10 cellular contexts compared by ENCODE assay signal in genomic region chr6:109010703-109011102, GRCh38.
DNase-seq lines count a peak whose midpoint lies in the region; ATAC-seq and TF ChIP-seq lines count a peak whose summit lies in the region.
"Had no signal": no experiment of that assay in that cellular context is flagged by ENCODE, and none has a peak within 500 bp of the region (broad histone marks: within the 10 kb centered on the region; RNA-seq: fewer than 3 reads in every experiment).

No MANE protein-coding gene starts in this region.

- H3K4me1 Mint-ChIP-seq in activated CD4-positive, alpha-beta T cell treated with anti-CD3 and anti-CD28 coated beads, Interleukin-2, amount 10 ng/mL, durations not matched to agents 24 days and 14 days, result peaks cover 34% of the 10 kb centered on the region

- H3K9me3 ChIP-seq in heart left ventricle, result no peaks in the 10 kb centered on the region
- no peaks in the 10 kb centered on the region for H3K9me3 ChIP-seq in right cardiac atrium (ENCODE audit: control insufficient read depth, low read length)
- H3K9me3 ChIP-seq in right lobe of liver, result no peaks in the 10 kb centered on the region
- H3K9me3 ChIP-seq in transverse colon, result no peaks in the 10 kb centered on the region

- H3K4me3 ChIP-seq in heart left ventricle, result peak overlapping the region in 3 of 12 donors; percentile 63 to 87 (median 83)
- H3K4me3 ChIP-seq in right cardiac atrium (ENCODE audit: low read length), result no peak overlapping the region
- H3K4me3 ChIP-seq in right lobe of liver, result peak overlapping the region in 2 of 3 donors; percentile 78 to 82
- peak overlapping the region in 2 of 4 donors; percentile 89 to 98 for H3K4me3 ChIP-seq in transverse colon

- H3K36me3 Mint-ChIP-seq in activated CD4-positive, alpha-beta T cell treated with anti-CD3 and anti-CD28 coated beads, Interleukin-2, amount 10 ng/mL, durations not matched to agents 24 days and 14 days (ENCODE audit: low read depth), result peaks cover 3% of the 10 kb centered on the region

- TF ChIP-seq POLR2A in heart left ventricle (IDR thresholded peaks at IDR 0.05) (no peak), right lobe of liver (IDR thresholded peaks at IDR 0.05) (no peak), transverse colon (IDR thresholded peaks at IDR 0.05) (no peak)

- DNase-seq in heart left ventricle (no peak), right cardiac atrium (no peak), right lobe of liver (no peak), transverse colon (no peak), D341Med (ENCODE audit: low spot score) (no peak), midbrain (lab: John Stamatoyannopoulos, UW) (no peak)
- no peak for DNase-seq in activated CD4-positive, alpha-beta T cell treated with anti-CD3 and anti-CD28 coated beads, Interleukin-2, amount 10 ng/mL, durations not matched to agents 24 days and 14 days
- DNase-seq: IMR-90 had no signal

- H3K9me3 Mint-ChIP-seq in activated CD4-positive, alpha-beta T cell treated with anti-CD3 and anti-CD28 coated beads, Interleukin-2, amount 10 ng/mL, durations not matched to agents 24 days and 14 days, result no peaks in the 10 kb centered on the region

- no peak overlapping the region for H3K27ac Mint-ChIP-seq in activated CD4-positive, alpha-beta T cell treated with anti-CD3 and anti-CD28 coated beads, Interleukin-2, amount 10 ng/mL, durations not matched to agents 24 days and 14 days

- H3K27me3 ChIP-seq in heart left ventricle (no peaks in the 10 kb centered on the region), right cardiac atrium (ENCODE audit: control insufficient read depth, insufficient read depth) (no peaks in the 10 kb centered on the region), right lobe of liver (no peaks in the 10 kb centered on the region), transverse colon (no peaks in the 10 kb centered on the region)

- H3K4me1 ChIP-seq in heart left ventricle, result peaks cover 0 to 81% (median 43%) of the 10 kb centered on the region in 12 donors
- no peaks in the 10 kb centered on the region for H3K4me1 ChIP-seq in right cardiac atrium (ENCODE audit: control insufficient read depth, insufficient read depth, low read length)
- H3K4me1 ChIP-seq in right lobe of liver, result peaks cover 0 to 15% (median 6%) of the 10 kb centered on the region in 4 donors
- peaks cover 6 to 56% (median 12%) of the 10 kb centered on the region in 4 donors for H3K4me1 ChIP-seq in transverse colon

- no peak overlapping the region for H3K4me3 Mint-ChIP-seq in activated CD4-positive, alpha-beta T cell treated with anti-CD3 and anti-CD28 coated beads, Interleukin-2, amount 10 ng/mL, durations not matched to agents 24 days and 14 days

- no peaks in the 10 kb centered on the region for H3K36me3 ChIP-seq in heart left ventricle
- no peaks in the 10 kb centered on the region for H3K36me3 ChIP-seq in right lobe of liver
- no peaks in the 10 kb centered on the region for H3K36me3 ChIP-seq in transverse colon

- ATAC-seq in heart left ventricle, result no peak
- ATAC-seq in right cardiac atrium, result no peak
- peak in 3 of 4 donors; percentile 7 to 40 (median 23) for ATAC-seq in right lobe of liver
- ATAC-seq: HCT116 had no signal

- no peak for TF ChIP-seq CTCF in heart left ventricle (IDR thresholded peaks at IDR 0.05)
- no peak for TF ChIP-seq CTCF in VCaP (conservative IDR thresholded peaks at IDR 0.05)
- no peak for TF ChIP-seq CTCF in right lobe of liver (IDR thresholded peaks at IDR 0.05)
- no peak for TF ChIP-seq CTCF in transverse colon (IDR thresholded peaks at IDR 0.05)

- TF ChIP-seq EP300 in transverse colon (IDR thresholded peaks at IDR 0.05; ENCODE audit: low read depth), result no peak

- H3K27me3 Mint-ChIP-seq in activated CD4-positive, alpha-beta T cell treated with anti-CD3 and anti-CD28 coated beads, Interleukin-2, amount 10 ng/mL, durations not matched to agents 24 days and 14 days, result peaks cover 5% of the 10 kb centered on the region

- in situ Hi-C loops in transverse colon (cut with MboI; ENCODE audit: low pct_ligation_motif_present in 1 of 4, low pct_unique_long_range_greater_than_20kb in 1 of 4, low sequenced_read_pairs in 3 of 4), result loop anchor here in 1 of 4 donors (10.0 kb wide), 1 partner anchor 54 kb away; no protein-coding TSS in a partner anchor

- WGBS in heart left ventricle, 4 donors, result 49 to 66% (median 55%) methylated on average over 2 of the region's 2 CpGs
- WGBS in right cardiac atrium, result 58% methylated on average over 2 of the region's 2 CpGs
- 23% methylated on average over 2 of the region's 2 CpGs for WGBS in right lobe of liver (ENCODE audit: insufficient coverage, low coverage, low lambda C conversion rate, missing lambda C conversion rate)
- 41 to 42% methylated on average over 2 of the region's 2 CpGs for WGBS in transverse colon (ENCODE audit: low coverage in 1 of 2), 2 donors

- H3K27ac ChIP-seq in heart left ventricle, result peak overlapping the region in 9 of 12 donors; percentile 85 to 98 (median 95)
- no peak overlapping the region for H3K27ac ChIP-seq in right cardiac atrium (ENCODE audit: low read length)
- peak overlapping the region; percentile 96 for H3K27ac ChIP-seq in VCaP
- peak overlapping the region; percentile 94 to 96 (median 96) for H3K27ac ChIP-seq in right lobe of liver
- H3K27ac ChIP-seq in transverse colon, result peak overlapping the region; percentile 96 to 99 (median 98)

- intact Hi-C loops in heart left ventricle (cut with DNase I), result no loop called here
- intact Hi-C loops in right cardiac atrium (cut with DNase I), result loop anchor here in 1 of 4 donors (10.0 kb wide), 1 partner anchor 96 kb away; no protein-coding TSS in a partner anchor
- intact Hi-C loops in right lobe of liver (cut with DNase I), result no loop called here
- intact Hi-C loops in transverse colon (cut with DNase I; ENCODE audit: low total_unique reads), result no loop called here
- intact Hi-C loops in activated CD4-positive, alpha-beta T cell treated with anti-CD3 and anti-CD28 coated beads, Interleukin-2, amount 10 ng/mL, durations not matched to agents 24 days and 14 days (cut with micrococcal nuclease), result no loop called here

Comparison
In these comparisons a context has a peak if more than half of its experiments do, and no peak if none do; other contexts are left out.
1. ATAC-seq: peak in right lobe of liver (3 of 4); none in heart left ventricle (0 of 4) and right cardiac atrium (0 of 2).